In genomic region chr7:12570529-12571461, GRCh38 we compare ENCODE assay signal across 8 cellular contexts. TPM values are rescaled to one million over a fixed set of nuclear protein-coding genes. Genes with fewer than 3 reads are reported as not detected.
DNase-seq lines count a peak whose midpoint lies in the region; ATAC-seq and TF ChIP-seq lines count a peak whose summit lies in the region.

Gene SCIN (plus strand): TSS chr7:12570720. CDS start chr7:12570787, 67 bp downstream.

- TF ChIP-seq CTCF in Peyer's patch (IDR thresholded peaks at IDR 0.05) (no peak), spleen (IDR thresholded peaks at IDR 0.05 in 8 of 11, conservative IDR thresholded peaks at IDR 0.05 in 3 of 11) (no peak)

- no peaks in the 10 kb centered on the region for H3K9me3 ChIP-seq in Peyer's patch
- H3K9me3 ChIP-seq in spleen, result no peaks in the 10 kb centered on the region

- H3K27me3 ChIP-seq in Peyer's patch (no peaks in the 10 kb centered on the region), spleen (replicated peaks in 1 of 7) (peaks cover 0 to 42% (median 24%) of the 10 kb centered on the region in 7 donors)

- intact Hi-C loops in spleen (cut with DNase I; ENCODE audit: low total_unique reads), result no loop called here

- ATAC-seq in HG02885 (IDR thresholded peaks at IDR 0.05; ENCODE audit: poor library complexity, unreplicated experiment), result peak; percentile 31
- ATAC-seq in HG02852 (IDR thresholded peaks at IDR 0.05; ENCODE audit: unreplicated experiment), result no peak
- ATAC-seq in HG03135 (IDR thresholded peaks at IDR 0.05; ENCODE audit: unreplicated experiment), result no peak

- H3K4me1 ChIP-seq in Peyer's patch, result no peaks in the 10 kb centered on the region
- peaks cover 10 to 20% (median 17%) of the 10 kb centered on the region in 6 donors for H3K4me1 ChIP-seq in spleen

- peak within 1 kb of the TSS; percentile 31 to 61 (median 48) for H3K4me3 ChIP-seq in Peyer's patch
- H3K4me3 ChIP-seq in spleen, result peak within 1 kb of the TSS in 7 of 8 donors; percentile 14 to 67 (median 32)

- H3K36me3 ChIP-seq in Peyer's patch, result no peaks in the 10 kb centered on the region
- no peaks in the 10 kb centered on the region for H3K36me3 ChIP-seq in spleen

- DNase-seq in ELF-1 (ENCODE audit: low read depth, low spot score) (peak; percentile 45), Peyer's patch (peak in 2 of 3 donors; percentile 87 to 89), kidney glomerular epithelial cell (lab: John Stamatoyannopoulos, UW) (peak; percentile 71), spleen (peak; percentile 79)
- DNase-seq in central memory CD4-positive, alpha-beta T cell, result peak; percentile 9

- peak; percentile 83 to 90 for TF ChIP-seq POLR2A in Peyer's patch (IDR thresholded peaks at IDR 0.05)
- no peak for TF ChIP-seq POLR2A in spleen (IDR thresholded peaks at IDR 0.05)

- H3K27ac ChIP-seq in Peyer's patch, result peak within 1 kb of the TSS; percentile 7 to 89 (median 76)
- no peak within 1 kb of the TSS for H3K27ac ChIP-seq in spleen

- WGBS in spleen, 5 donors, result 5 to 6% (median 5%) methylated on average over 42 to 74 of the region's 74 CpGs

RNA-seq across cellular contexts. Expression of gene SCIN, which starts in this region (rescaled TPM):
- total RNA-seq in Peyer's patch (100 to 1,000 TPM in 3 of 4 donors, 1 to 10 TPM in 1; 9.1 to 257 (median 208) TPM), spleen (1 to 10 TPM in 1 of 7 donors, under 1 TPM in 5, not detected in 1; 0.07 to 1.4 (median 0.30) TPM)
- under 1 TPM; 0.11 to 0.42 (median 0.15) TPM for polyA plus RNA-seq in spleen

Comparison
In these comparisons a context has a peak if more than half of its experiments do, and no peak if none do; other contexts are left out.
1. RNA of gene SCIN (total RNA-seq): 9.1 to 257 TPM in Peyer's patch; 0.07 to 1.4 TPM in spleen; every median in the first group is over 4 times any median in the second.
2. DNase-seq: peak in every context shown above with its lines; median percentile 88 in Peyer's patch; 79 in spleen; 71 in kidney glomerular epithelial cell; 45 in ELF-1; 9 in central memory CD4-positive, alpha-beta T cell.
3. H3K27ac ChIP-seq: peak in Peyer's patch (4 of 4); none in spleen (0 of 8).
4. POLR2A ChIP-seq: peak in Peyer's patch (2 of 2); none in spleen (0 of 3).